Comparison of ENCODE assay signal across 25 cellular contexts in the genomic region with DNA sequence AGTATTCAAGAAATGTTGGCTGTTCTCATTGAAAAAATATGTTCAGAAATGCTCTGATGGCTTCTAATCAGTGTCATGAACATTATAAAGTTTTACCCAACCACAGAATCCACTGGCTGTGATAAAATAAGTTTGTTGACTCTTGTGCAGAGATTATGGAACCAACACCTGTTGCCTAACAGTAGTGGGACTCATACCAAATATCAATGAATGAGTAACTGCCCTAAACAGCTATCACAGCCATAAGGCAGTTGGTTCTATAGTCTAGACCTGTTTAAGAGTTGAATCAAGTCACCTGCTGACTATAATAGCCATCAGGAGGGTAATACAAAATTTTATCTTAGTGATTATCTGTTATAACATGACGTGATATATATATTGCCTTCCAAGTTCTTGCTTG.
"Had no signal": no experiment of that assay in that cellular context is flagged by ENCODE, and none has a peak within 500 bp of the region (broad histone marks: within the 10 kb centered on the region; RNA-seq: fewer than 3 reads in every experiment).

No MANE protein-coding gene starts in this region.

- ATAC-seq: esophagus mucosa; gastrocnemius medialis; left lung; naive thymus-derived CD8-positive, alpha-beta T cell; psoas muscle; right cardiac atrium had no signal

- H3K27me3 Mint-ChIP-seq: dendritic cell treated with granulocyte-macrophage colony-stimulating factor and Interleukin-4, amounts not matched to agents 40 ng/mL and 50 ng/mL, for 4 days; naive thymus-derived CD8-positive, alpha-beta T cell had no signal

- H3K4me3 Mint-ChIP-seq: dendritic cell treated with granulocyte-macrophage colony-stimulating factor and Interleukin-4, amounts not matched to agents 40 ng/mL and 50 ng/mL, for 4 days; endodermal cell; mesothelial cell of epicardium; naive thymus-derived CD8-positive, alpha-beta T cell had no signal

- H3K4me1 Mint-ChIP-seq: endodermal cell; mesothelial cell of epicardium; naive thymus-derived CD8-positive, alpha-beta T cell had no signal

- H3K9me3 Mint-ChIP-seq: dendritic cell treated with granulocyte-macrophage colony-stimulating factor and Interleukin-4, amounts not matched to agents 40 ng/mL and 50 ng/mL, for 4 days; endodermal cell; mesothelial cell of epicardium had no signal

- H3K36me3 Mint-ChIP-seq: mesothelial cell of epicardium; naive thymus-derived CD8-positive, alpha-beta T cell had no signal

- H3K27ac Mint-ChIP-seq: dendritic cell treated with granulocyte-macrophage colony-stimulating factor and Interleukin-4, amounts not matched to agents 40 ng/mL and 50 ng/mL, for 4 days; endodermal cell; mesothelial cell of epicardium; naive thymus-derived CD8-positive, alpha-beta T cell had no signal

- DNase-seq: colonic mucosa; effector CD8-positive, alpha-beta T cell; endodermal cell; foreskin fibroblast; gastrocnemius medialis; head of caudate nucleus; left lung; mesenchymal stem cell; naive thymus-derived CD8-positive, alpha-beta T cell; occipital lobe; ovary; posterior cingulate gyrus; psoas muscle; right cardiac atrium; stimulated activated CD4-positive, alpha-beta T cell treated with anti-CD3 and anti-CD28 coated beads, Interleukin-12 subunit alpha, Interleukin-12 subunit beta, amount 100 ng/mL, for 4 hours; stimulated activated CD4-positive, alpha-beta T cell treated with anti-CD3 and anti-CD28 coated beads, Interleukin-1b, Interleukin-23, amount 100 ng/mL, for 48 hours; stimulated activated CD4-positive, alpha-beta T cell treated with anti-CD3 and anti-CD28 coated beads, Interleukin-4, amount 100 ng/mL, for 1 hour; stimulated activated CD8-positive, alpha-beta memory T cell treated with anti-CD3 and anti-CD28 coated beads, Interleukin-4, amount 100 ng/mL, for 48 hours; stimulated activated naive CD4-positive, alpha-beta T cell; stomach; thyroid gland; trophoblast cell had no signal
